ENCODE assay signal across 2 cellular contexts in genomic region chr2:74847075-74847858, GRCh38.
TF ChIP-seq lines count a peak whose summit lies in the region.

No MANE protein-coding gene starts in this region.

TF ChIP-seq in HepG2, 621 proteins besides CTCF, POLR2A, EP300 and RAD21:
- TF ChIP-seq GATAD2A (CRISPR knock-in tag; IDR thresholded peaks at IDR 0.05) (peak; percentile 38; the same call in 1 of the 2 replicates), CBX1 (IDR thresholded peaks at IDR 0.05; ENCODE audit: low read depth) (no peak), KDM1A (CRISPR knock-in tag; IDR thresholded peaks at IDR 0.05) (peak; percentile 28; the same call in 1 of the 2 replicates), ZC3H13 (CRISPR knock-in tag; IDR thresholded peaks at IDR 0.05) (0 out of 2 replicates have a peak, but pooled peaks have one; percentile 19), ATF3 (CRISPR knock-in tag; IDR thresholded peaks at IDR 0.05) (0 out of 2 replicates have a peak, but pooled peaks have one; percentile 28), FOSL2 (CRISPR knock-in tag; IDR thresholded peaks at IDR 0.05) (peak; percentile 17; the same call in 1 of the 2 replicates), CEBPG (CRISPR knock-in tag; IDR thresholded peaks at IDR 0.05) (peak; percentile 91), SATB2 (CRISPR knock-in tag; IDR thresholded peaks at IDR 0.05) (no peak), CEBPB (IDR thresholded peaks at IDR 0.05; ENCODE audit: borderline replicate concordance, low read depth, low read length) (peak; percentile 92), HNF4A (CRISPR knock-in tag; IDR thresholded peaks at IDR 0.05) (0 out of 2 replicates have a peak, but pooled peaks have one; percentile 6), TBX2 (CRISPR knock-in tag; IDR thresholded peaks at IDR 0.05; ENCODE audit: borderline replicate concordance) (0 out of 2 replicates have a peak, but pooled peaks have one; percentile 33), U2AF1 (optimal IDR thresholded peaks at IDR 0.05; ENCODE audit: low read depth, low read length) (no peak), ZNF121 (CRISPR knock-in tag; IDR thresholded peaks at IDR 0.05) (peak; percentile 99), ZNF33A (CRISPR knock-in tag; IDR thresholded peaks at IDR 0.05; ENCODE audit: borderline replicate concordance) (no peak), YY1 (IDR thresholded peaks at IDR 0.05; ENCODE audit: insufficient read depth, insufficient replicate concordance, low read depth, low read length) (no peak), SOX6 (IDR thresholded peaks at IDR 0.05) (no peak), SOX6 (CRISPR knock-in tag; IDR thresholded peaks at IDR 0.05) (no peak), ZNF770 (CRISPR knock-in tag; IDR thresholded peaks at IDR 0.05) (peak; percentile 77; the same call in 1 of the 2 replicates), AKAP8 (CRISPR knock-in tag; IDR thresholded peaks at IDR 0.05) (0 out of 2 replicates have a peak, but pooled peaks have one; percentile 37), GTF2F1 (IDR thresholded peaks at IDR 0.05; ENCODE audit: low read length) (no peak)

TF ChIP-seq in SK-N-SH, 30 proteins besides CTCF, POLR2A, EP300 and RAD21:
- TF ChIP-seq TAF1 (IDR thresholded peaks at IDR 0.05; ENCODE audit: borderline replicate concordance, low read depth, low read length) = no peak
- TF ChIP-seq TEAD4 (IDR thresholded peaks at IDR 0.05; ENCODE audit: borderline replicate concordance, insufficient read depth) = no peak
- TF ChIP-seq FOXM1 (IDR thresholded peaks at IDR 0.05; ENCODE audit: low read depth) = no peak
- TF ChIP-seq, protein P1, sequence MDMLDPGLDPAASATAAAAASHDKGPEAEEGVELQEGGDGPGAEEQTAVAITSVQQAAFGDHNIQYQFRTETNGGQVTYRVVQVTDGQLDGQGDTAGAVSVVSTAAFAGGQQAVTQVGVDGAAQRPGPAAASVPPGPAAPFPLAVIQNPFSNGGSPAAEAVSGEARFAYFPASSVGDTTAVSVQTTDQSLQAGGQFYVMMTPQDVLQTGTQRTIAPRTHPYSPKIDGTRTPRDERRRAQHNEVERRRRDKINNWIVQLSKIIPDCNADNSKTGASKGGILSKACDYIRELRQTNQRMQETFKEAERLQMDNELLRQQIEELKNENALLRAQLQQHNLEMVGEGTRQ (IDR thresholded peaks at IDR 0.05; ENCODE audit: borderline replicate concordance, low read depth, low read length) = no peak
- no peak for TF ChIP-seq RFX5 (IDR thresholded peaks at IDR 0.05; ENCODE audit: low read length)
- no peak for TF ChIP-seq MXI1 (IDR thresholded peaks at IDR 0.05; ENCODE audit: low read depth, low read length)
- no peak for TF ChIP-seq JUND (IDR thresholded peaks at IDR 0.05)
- no peak for TF ChIP-seq SIN3A (IDR thresholded peaks at IDR 0.05; ENCODE audit: borderline replicate concordance, low read depth, low read length)
- TF ChIP-seq YY1 (IDR thresholded peaks at IDR 0.05; ENCODE audit: low read depth) = no peak
- TF ChIP-seq REST (IDR thresholded peaks at IDR 0.05; ENCODE audit: low read depth, low read length) = no peak
- TF ChIP-seq, protein P2, sequence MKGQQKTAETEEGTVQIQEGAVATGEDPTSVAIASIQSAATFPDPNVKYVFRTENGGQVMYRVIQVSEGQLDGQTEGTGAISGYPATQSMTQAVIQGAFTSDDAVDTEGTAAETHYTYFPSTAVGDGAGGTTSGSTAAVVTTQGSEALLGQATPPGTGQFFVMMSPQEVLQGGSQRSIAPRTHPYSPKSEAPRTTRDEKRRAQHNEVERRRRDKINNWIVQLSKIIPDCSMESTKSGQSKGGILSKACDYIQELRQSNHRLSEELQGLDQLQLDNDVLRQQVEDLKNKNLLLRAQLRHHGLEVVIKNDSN (IDR thresholded peaks at IDR 0.05; ENCODE audit: borderline replicate concordance, low read depth) = no peak
- TF ChIP-seq, protein P3, sequence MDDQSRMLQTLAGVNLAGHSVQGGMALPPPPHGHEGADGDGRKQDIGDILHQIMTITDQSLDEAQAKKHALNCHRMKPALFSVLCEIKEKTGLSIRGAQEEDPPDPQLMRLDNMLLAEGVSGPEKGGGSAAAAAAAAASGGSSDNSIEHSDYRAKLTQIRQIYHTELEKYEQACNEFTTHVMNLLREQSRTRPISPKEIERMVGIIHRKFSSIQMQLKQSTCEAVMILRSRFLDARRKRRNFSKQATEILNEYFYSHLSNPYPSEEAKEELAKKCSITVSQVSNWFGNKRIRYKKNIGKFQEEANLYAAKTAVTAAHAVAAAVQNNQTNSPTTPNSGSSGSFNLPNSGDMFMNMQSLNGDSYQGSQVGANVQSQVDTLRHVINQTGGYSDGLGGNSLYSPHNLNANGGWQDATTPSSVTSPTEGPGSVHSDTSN (IDR thresholded peaks at IDR 0.05) = no peak
- no peak for TF ChIP-seq GATA2 (CRISPR knock-in tag; IDR thresholded peaks at IDR 0.05)
- TF ChIP-seq FOSL2 (IDR thresholded peaks at IDR 0.05; ENCODE audit: borderline replicate concordance, low read depth) = no peak
- no peak for TF ChIP-seq MEF2A (IDR thresholded peaks at IDR 0.05; ENCODE audit: borderline replicate concordance, low read depth)
- no peak for TF ChIP-seq ELF1 (IDR thresholded peaks at IDR 0.05)
TF ChIP-seq in SK-N-SH: peak in this region for 0.
